In the genomic region with DNA sequence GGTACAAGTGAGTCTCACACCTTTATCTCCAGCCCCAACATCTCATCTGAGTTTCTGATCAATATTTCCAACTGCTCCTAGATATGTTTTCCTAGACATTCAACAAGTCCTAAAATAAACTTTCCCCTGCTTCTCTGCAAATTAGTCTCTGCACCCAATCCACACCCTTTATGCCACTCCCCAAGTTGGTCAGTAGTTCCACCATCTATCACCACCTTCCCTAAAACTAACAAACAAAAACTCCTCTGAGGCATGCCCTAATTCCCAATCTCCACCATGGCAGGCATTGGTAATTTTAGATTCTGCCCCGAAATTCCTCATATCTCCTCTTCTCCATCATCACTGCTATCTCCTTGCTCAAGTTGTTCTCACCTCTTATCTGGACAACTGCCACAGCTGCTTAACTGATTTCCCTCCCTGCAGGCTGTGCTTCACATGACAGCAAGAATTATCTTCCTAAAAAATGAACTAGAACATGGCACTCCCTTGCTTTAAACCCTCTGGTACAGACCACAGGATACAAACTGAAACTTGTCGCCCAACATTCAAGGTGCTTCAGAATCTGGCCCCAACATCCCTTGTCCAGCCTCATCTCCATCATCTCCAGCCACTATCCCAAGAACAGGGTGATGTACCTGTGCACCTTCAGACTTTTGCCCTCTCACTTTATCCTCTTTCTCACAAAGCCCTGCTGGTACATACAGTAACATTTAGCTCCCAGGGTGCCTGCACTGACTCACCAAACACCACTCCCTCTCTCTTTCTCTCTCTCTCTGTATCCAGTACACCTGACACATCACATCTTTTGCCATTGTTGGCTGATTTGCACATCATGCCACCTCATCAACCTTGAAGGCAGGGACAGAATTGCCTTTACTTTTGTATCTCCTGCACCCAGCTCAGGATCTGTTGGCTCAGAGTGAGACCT, we compare ENCODE assay signal across 1 cellular context.
A peak's percentile ranks its signal among the peaks of the same experiment; 100 is the strongest.
TF ChIP-seq lines count a peak whose summit lies in the region.

No MANE protein-coding gene starts in this region.

TF ChIP-seq in K562, 482 proteins besides CTCF, POLR2A, EP300 and RAD21 (continues in another document):
- TF ChIP-seq MECOM (CRISPR knock-in tag; IDR thresholded peaks at IDR 0.05) (peak; percentile 17; the same call in 1 of the 2 replicates), JUND (IDR thresholded peaks at IDR 0.05; ENCODE audit: borderline replicate concordance, low read depth, low read length) (peak; percentile 40; the same call in 1 of the 2 replicates), JUND (tag; IDR thresholded peaks at IDR 0.05; ENCODE audit: borderline replicate concordance, low read depth, low read length) (no peak), ZNF239 (CRISPR knock-in tag; IDR thresholded peaks at IDR 0.05) (peak; percentile 36), SMARCA5 (IDR thresholded peaks at IDR 0.05) (no peak), HOXB6 (CRISPR knock-in tag; IDR thresholded peaks at IDR 0.05; ENCODE audit: borderline replicate concordance) (no peak), EWSR1 (IDR thresholded peaks at IDR 0.05; ENCODE audit: borderline replicate concordance, low read depth, partially characterized antibody) (no peak), FOXM1 (IDR thresholded peaks at IDR 0.05; ENCODE audit: low read depth) (peak; percentile 89), FOXM1 (CRISPR knock-in tag; IDR thresholded peaks at IDR 0.05; ENCODE audit: low read depth) (no peak), TEAD4 (IDR thresholded peaks at IDR 0.05; ENCODE audit: low read length) (peak; percentile 97), TEAD4 (CRISPR knock-in tag; IDR thresholded peaks at IDR 0.05; ENCODE audit: borderline replicate concordance) (no peak), ZNF830 (CRISPR knock-in tag; IDR thresholded peaks at IDR 0.05) (no peak), NCOR1 (IDR thresholded peaks at IDR 0.05) (peak; percentile 88), ADNP (tag; IDR thresholded peaks at IDR 0.05) (peak; percentile 15; the same call in 1 of the 2 replicates), TBL1XR1 (IDR thresholded peaks at IDR 0.05; ENCODE audit: low read length in 2 of 2) (peak in 1 of 2 experiments; percentile 21; a peak in 1 of 4 replicates), ZEB2 (IDR thresholded peaks at IDR 0.05) (peak; percentile 79; the same call in 1 of the 2 replicates), PRMT5 (CRISPR knock-in tag; IDR thresholded peaks at IDR 0.05) (no peak), MBD2 (IDR thresholded peaks at IDR 0.05; ENCODE audit: borderline replicate concordance, low read depth) (no peak), MEIS2 (IDR thresholded peaks at IDR 0.05; ENCODE audit: partially characterized antibody) (peak; percentile 91), PTTG1 (tag; IDR thresholded peaks at IDR 0.05; ENCODE audit: low read depth) (no peak), KDM2B (CRISPR knock-in tag; IDR thresholded peaks at IDR 0.05) (no peak), CBFB (CRISPR knock-in tag; IDR thresholded peaks at IDR 0.05) (no peak), CTBP1 (IDR thresholded peaks at IDR 0.05; ENCODE audit: borderline replicate concordance) (peak; percentile 91), PHTF2 (CRISPR knock-in tag; IDR thresholded peaks at IDR 0.05) (no peak), ELF4 (CRISPR knock-in tag; IDR thresholded peaks at IDR 0.05) (peak; percentile 97), PPARD (CRISPR knock-in tag; IDR thresholded peaks at IDR 0.05) (no peak), POLR2AphosphoS2 (IDR thresholded peaks at IDR 0.05; ENCODE audit: low read length) (no peak), HNRNPLL (IDR thresholded peaks at IDR 0.05; ENCODE audit: low read depth, low read length, poor library complexity, severe bottlenecking) (no peak), TAF15 (IDR thresholded peaks at IDR 0.05; ENCODE audit: low read depth, low read length) (no peak), ZC3H4 (CRISPR knock-in tag; IDR thresholded peaks at IDR 0.05; ENCODE audit: borderline replicate concordance) (no peak), NCOA1 (IDR thresholded peaks at IDR 0.05; ENCODE audit: low read depth) (peak; percentile 69), SMAD2 (IDR thresholded peaks at IDR 0.05; ENCODE audit: low read depth, low read length) (no peak), POLR2AphosphoS5 (IDR thresholded peaks at IDR 0.05; ENCODE audit: control insufficient read depth, insufficient read depth, low read depth, low read length) (peak; percentile 72; the same call in 1 of the 2 replicates), ZNF583 (CRISPR knock-in tag; IDR thresholded peaks at IDR 0.05) (no peak), OTX1 (CRISPR knock-in tag; IDR thresholded peaks at IDR 0.05) (peak; percentile 75), ETV1 (tag; conservative IDR thresholded peaks at IDR 0.05; ENCODE audit: low read depth) (no peak), RBM25 (IDR thresholded peaks at IDR 0.05; ENCODE audit: low read depth, low read length, severe bottlenecking) (no peak)
- TF ChIP-seq, protein P1, sequence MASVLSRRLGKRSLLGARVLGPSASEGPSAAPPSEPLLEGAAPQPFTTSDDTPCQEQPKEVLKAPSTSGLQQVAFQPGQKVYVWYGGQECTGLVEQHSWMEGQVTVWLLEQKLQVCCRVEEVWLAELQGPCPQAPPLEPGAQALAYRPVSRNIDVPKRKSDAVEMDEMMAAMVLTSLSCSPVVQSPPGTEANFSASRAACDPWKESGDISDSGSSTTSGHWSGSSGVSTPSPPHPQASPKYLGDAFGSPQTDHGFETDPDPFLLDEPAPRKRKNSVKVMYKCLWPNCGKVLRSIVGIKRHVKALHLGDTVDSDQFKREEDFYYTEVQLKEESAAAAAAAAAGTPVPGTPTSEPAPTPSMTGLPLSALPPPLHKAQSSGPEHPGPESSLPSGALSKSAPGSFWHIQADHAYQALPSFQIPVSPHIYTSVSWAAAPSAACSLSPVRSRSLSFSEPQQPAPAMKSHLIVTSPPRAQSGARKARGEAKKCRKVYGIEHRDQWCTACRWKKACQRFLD (CRISPR knock-in tag; IDR thresholded peaks at IDR 0.05): peak; percentile 81
- TF ChIP-seq, protein P2, sequence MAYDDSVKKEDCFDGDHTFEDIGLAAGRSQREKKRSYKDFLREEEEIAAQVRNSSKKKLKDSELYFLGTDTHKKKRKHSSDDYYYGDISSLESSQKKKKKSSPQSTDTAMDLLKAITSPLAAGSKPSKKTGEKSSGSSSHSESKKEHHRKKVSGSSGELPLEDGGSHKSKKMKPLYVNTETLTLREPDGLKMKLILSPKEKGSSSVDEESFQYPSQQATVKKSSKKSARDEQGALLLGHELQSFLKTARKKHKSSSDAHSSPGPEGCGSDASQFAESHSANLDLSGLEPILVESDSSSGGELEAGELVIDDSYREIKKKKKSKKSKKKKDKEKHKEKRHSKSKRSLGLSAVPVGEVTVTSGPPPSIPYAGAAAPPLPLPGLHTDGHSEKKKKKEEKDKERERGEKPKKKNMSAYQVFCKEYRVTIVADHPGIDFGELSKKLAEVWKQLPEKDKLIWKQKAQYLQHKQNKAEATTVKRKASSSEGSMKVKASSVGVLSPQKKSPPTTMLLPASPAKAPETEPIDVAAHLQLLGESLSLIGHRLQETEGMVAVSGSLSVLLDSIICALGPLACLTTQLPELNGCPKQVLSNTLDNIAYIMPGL (CRISPR knock-in tag; IDR thresholded peaks at IDR 0.05): no peak
- TF ChIP-seq, protein P3, sequence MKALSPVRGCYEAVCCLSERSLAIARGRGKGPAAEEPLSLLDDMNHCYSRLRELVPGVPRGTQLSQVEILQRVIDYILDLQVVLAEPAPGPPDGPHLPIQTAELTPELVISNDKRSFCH (CRISPR knock-in tag; IDR thresholded peaks at IDR 0.05): no peak
- TF ChIP-seq, protein P3 (tag; IDR thresholded peaks at IDR 0.05): no peak
- TF ChIP-seq, protein P4, sequence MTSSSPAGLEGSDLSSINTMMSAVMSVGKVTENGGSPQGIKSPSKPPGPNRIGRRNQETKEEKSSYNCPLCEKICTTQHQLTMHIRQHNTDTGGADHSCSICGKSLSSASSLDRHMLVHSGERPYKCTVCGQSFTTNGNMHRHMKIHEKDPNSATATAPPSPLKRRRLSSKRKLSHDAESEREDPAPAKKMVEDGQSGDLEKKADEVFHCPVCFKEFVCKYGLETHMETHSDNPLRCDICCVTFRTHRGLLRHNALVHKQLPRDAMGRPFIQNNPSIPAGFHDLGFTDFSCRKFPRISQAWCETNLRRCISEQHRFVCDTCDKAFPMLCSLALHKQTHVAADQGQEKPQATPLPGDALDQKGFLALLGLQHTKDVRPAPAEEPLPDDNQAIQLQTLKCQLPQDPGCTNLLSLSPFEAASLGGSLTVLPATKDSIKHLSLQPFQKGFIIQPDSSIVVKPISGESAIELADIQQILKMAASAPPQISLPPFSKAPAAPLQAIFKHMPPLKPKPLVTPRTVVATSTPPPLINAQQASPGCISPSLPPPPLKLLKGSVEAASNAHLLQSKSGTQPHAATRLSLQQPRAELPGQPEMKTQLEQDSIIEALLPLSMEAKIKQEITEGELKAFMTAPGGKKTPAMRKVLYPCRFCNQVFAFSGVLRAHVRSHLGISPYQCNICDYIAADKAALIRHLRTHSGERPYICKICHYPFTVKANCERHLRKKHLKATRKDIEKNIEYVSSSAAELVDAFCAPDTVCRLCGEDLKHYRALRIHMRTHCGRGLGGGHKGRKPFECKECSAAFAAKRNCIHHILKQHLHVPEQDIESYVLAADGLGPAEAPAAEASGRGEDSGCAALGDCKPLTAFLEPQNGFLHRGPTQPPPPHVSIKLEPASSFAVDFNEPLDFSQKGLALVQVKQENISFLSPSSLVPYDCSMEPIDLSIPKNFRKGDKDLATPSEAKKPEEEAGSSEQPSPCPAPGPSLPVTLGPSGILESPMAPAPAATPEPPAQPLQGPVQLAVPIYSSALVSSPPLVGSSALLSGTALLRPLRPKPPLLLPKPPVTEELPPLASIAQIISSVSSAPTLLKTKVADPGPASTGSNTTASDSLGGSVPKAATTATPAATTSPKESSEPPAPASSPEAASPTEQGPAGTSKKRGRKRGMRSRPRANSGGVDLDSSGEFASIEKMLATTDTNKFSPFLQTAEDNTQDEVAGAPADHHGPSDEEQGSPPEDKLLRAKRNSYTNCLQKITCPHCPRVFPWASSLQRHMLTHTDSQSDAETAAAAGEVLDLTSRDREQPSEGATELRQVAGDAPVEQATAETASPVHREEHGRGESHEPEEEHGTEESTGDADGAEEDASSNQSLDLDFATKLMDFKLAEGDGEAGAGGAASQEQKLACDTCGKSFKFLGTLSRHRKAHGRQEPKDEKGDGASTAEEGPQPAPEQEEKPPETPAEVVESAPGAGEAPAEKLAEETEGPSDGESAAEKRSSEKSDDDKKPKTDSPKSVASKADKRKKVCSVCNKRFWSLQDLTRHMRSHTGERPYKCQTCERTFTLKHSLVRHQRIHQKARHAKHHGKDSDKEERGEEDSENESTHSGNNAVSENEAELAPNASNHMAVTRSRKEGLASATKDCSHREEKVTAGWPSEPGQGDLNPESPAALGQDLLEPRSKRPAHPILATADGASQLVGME (CRISPR knock-in tag; IDR thresholded peaks at IDR 0.05): no peak
- TF ChIP-seq, protein P5, sequence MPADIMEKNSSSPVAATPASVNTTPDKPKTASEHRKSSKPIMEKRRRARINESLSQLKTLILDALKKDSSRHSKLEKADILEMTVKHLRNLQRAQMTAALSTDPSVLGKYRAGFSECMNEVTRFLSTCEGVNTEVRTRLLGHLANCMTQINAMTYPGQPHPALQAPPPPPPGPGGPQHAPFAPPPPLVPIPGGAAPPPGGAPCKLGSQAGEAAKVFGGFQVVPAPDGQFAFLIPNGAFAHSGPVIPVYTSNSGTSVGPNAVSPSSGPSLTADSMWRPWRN (IDR thresholded peaks at IDR 0.05; ENCODE audit: low read depth): peak; percentile 58; the same call in 1 of the 2 replicates
- TF ChIP-seq, protein P6, sequence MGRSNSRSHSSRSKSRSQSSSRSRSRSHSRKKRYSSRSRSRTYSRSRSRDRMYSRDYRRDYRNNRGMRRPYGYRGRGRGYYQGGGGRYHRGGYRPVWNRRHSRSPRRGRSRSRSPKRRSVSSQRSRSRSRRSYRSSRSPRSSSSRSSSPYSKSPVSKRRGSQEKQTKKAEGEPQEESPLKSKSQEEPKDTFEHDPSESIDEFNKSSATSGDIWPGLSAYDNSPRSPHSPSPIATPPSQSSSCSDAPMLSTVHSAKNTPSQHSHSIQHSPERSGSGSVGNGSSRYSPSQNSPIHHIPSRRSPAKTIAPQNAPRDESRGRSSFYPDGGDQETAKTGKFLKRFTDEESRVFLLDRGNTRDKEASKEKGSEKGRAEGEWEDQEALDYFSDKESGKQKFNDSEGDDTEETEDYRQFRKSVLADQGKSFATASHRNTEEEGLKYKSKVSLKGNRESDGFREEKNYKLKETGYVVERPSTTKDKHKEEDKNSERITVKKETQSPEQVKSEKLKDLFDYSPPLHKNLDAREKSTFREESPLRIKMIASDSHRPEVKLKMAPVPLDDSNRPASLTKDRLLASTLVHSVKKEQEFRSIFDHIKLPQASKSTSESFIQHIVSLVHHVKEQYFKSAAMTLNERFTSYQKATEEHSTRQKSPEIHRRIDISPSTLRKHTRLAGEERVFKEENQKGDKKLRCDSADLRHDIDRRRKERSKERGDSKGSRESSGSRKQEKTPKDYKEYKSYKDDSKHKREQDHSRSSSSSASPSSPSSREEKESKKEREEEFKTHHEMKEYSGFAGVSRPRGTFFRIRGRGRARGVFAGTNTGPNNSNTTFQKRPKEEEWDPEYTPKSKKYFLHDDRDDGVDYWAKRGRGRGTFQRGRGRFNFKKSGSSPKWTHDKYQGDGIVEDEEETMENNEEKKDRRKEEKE (IDR thresholded peaks at IDR 0.05; ENCODE audit: borderline replicate concordance in 1 of 2, control insufficient read depth in 1 of 2, low read depth in 2 of 2, low read length in 1 of 2): no peak
